ENCODE assay signal across 22 cellular contexts in the genomic region with DNA sequence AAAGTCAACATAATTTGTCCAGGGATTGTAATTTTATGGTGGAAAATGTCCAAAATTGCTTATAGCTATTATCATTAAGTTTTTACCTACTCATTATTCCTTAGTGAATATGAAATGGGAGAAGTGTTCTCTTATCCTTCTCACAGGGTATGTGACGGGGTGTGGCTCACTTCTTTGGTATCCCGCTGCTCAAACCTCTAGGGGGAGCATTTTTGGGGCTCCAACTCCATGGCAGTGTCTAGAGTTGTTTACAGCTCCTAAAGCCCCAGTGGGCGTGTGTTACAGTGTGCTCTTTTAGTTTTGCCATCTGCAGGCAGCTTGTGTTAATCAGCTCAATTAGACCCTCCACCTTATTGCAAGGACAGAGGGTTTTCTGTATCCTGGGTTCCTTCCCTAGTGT.
DNase-seq lines count a peak whose midpoint lies in the region; ATAC-seq and TF ChIP-seq lines count a peak whose summit lies in the region.
"Had no signal": no experiment of that assay in that cellular context is flagged by ENCODE, and none has a peak within 500 bp of the region (broad histone marks: within the 10 kb centered on the region; RNA-seq: fewer than 3 reads in every experiment).

No MANE protein-coding gene starts in this region.

- no peak overlapping the region for H2BK5ac ChIP-seq in mesendoderm (ENCODE audit: low read length)

- H3K36me3 ChIP-seq in brain microvascular endothelial cell (replicated peaks) (no peaks in the 10 kb centered on the region), mesendoderm (ENCODE audit: control insufficient read depth, insufficient read depth, low read length) (no peaks in the 10 kb centered on the region)
- H3K36me3 ChIP-seq: vagina had no signal

- H4K8ac ChIP-seq in mesendoderm (ENCODE audit: low read depth, low read length), result no peak overlapping the region

- H4K5ac ChIP-seq in mesendoderm (ENCODE audit: low read length), result no peak overlapping the region

- H3K4me1 ChIP-seq in mesendoderm (ENCODE audit: control insufficient read depth, low read depth, low read length), result no peaks in the 10 kb centered on the region
- H3K4me1 ChIP-seq: vagina had no signal

- H3K4me1 Mint-ChIP-seq in mesothelial cell of epicardium, result no peaks in the 10 kb centered on the region
- H3K4me1 Mint-ChIP-seq: activated naive CD4-positive, alpha-beta T cell treated with anti-CD3 and anti-CD28 coated beads, Interleukin-2, amount 50 U/mL, for 24 hours; T-cell had no signal

- TF ChIP-seq CTCF in GM12873 (IDR thresholded peaks at IDR 0.05; ENCODE audit: insufficient read depth, low read depth, low read length, missing control alignments), result peak; percentile 10
- peak; percentile 44 for TF ChIP-seq CTCF in brain microvascular endothelial cell (IDR thresholded peaks at IDR 0.05; ENCODE audit: low read depth, low read length, missing control alignments)
- no peak for TF ChIP-seq CTCF in mesothelial cell of epicardium (IDR thresholded peaks at IDR 0.05; ENCODE audit: unreplicated experiment)

- peak overlapping the region; percentile 35 for H3K27ac ChIP-seq in brain microvascular endothelial cell
- H3K27ac ChIP-seq in mesendoderm (ENCODE audit: low read depth, low read length), result no peak overlapping the region
- H3K27ac ChIP-seq: vagina had no signal

- no peaks in the 10 kb centered on the region for H3K79me2 ChIP-seq in mesendoderm (ENCODE audit: control insufficient read depth, insufficient read depth, low read length)

- no peaks in the 10 kb centered on the region for H3K79me1 ChIP-seq in mesendoderm (ENCODE audit: low read length)

- peaks cover 75% of the 10 kb centered on the region for H3K9me3 Mint-ChIP-seq in mesothelial cell of epicardium

- no peaks in the 10 kb centered on the region for H3K27me3 Mint-ChIP-seq in mesothelial cell of epicardium (ENCODE audit: low read depth)
- H3K27me3 Mint-ChIP-seq: activated CD8-positive, alpha-beta T cell treated with anti-CD3 and anti-CD28 coated beads for 36 hours; activated naive CD4-positive, alpha-beta T cell treated with anti-CD3 and anti-CD28 coated beads, Interleukin-2, amount 50 U/mL, for 24 hours; T-cell had no signal

- H3K18ac ChIP-seq in mesendoderm (ENCODE audit: low read length), result no peak overlapping the region

- H3K23ac ChIP-seq in mesendoderm (ENCODE audit: low read length), result no peak overlapping the region

- H2AK5ac ChIP-seq in mesendoderm (ENCODE audit: low read length), result no peak overlapping the region

- ATAC-seq in GM18867 (IDR thresholded peaks at IDR 0.05; ENCODE audit: unreplicated experiment), result no peak
- ATAC-seq: activated CD8-positive, alpha-beta T cell treated with anti-CD3 and anti-CD28 coated beads for 36 hours; activated T-cell treated with anti-CD3 and anti-CD28 coated beads, Interleukin-2, amount 50 U/mL, for 4 hours; GM12878; T-cell had no signal

- DNase-seq in NAMALWA (ENCODE audit: low spot score) (peak; percentile 68), brain microvascular endothelial cell (peak; percentile 49), mesendoderm (peak; percentile 30), mesothelial cell of epicardium (ENCODE audit: low spot score in 2 of 2, unreplicated experiment in 2 of 2) (no peak), DMS114 treated with DMSO at 0.1 percent for 48 hours (lab: John Stamatoyannopoulos, UW; ENCODE audit: unreplicated experiment) (no peak), DMS79 treated with DMSO at 0.1 percent for 48 hours (lab: John Stamatoyannopoulos, UW) (no peak)
- DNase-seq: activated CD8-positive, alpha-beta T cell treated with anti-CD3 and anti-CD28 coated beads for 36 hours; activated T-cell treated with anti-CD3 and anti-CD28 coated beads, Interleukin-2, amount 50 U/mL, for 4 hours; COR-L47; GDM1; NCI-H187; NCI-H446 treated with DMSO at 0.1 percent for 48 hours; posterior cingulate gyrus; stimulated activated CD4-positive, alpha-beta T cell treated with anti-CD3 and anti-CD28 coated beads, Interleukin-4, amount 100 ng/mL, for 4 hours; substantia nigra; T-cell had no signal

- no peak overlapping the region for H3K56ac ChIP-seq in mesendoderm (ENCODE audit: low read length)

- no CpG with 5 or more reads among the region's 3 CpGs for WGBS in mesendoderm (ENCODE audit: extremely low coverage, insufficient coverage, low lambda C conversion rate)

- H3K4me2 ChIP-seq in mesendoderm (ENCODE audit: low read length), result no peak overlapping the region
- H3K4me2 ChIP-seq: smooth muscle cell had no signal

- peaks cover 47% of the 10 kb centered on the region for H3K36me3 Mint-ChIP-seq in mesothelial cell of epicardium

- no peak overlapping the region for H3K27ac Mint-ChIP-seq in mesothelial cell of epicardium
- H3K27ac Mint-ChIP-seq: activated CD8-positive, alpha-beta T cell treated with anti-CD3 and anti-CD28 coated beads for 36 hours; activated naive CD4-positive, alpha-beta T cell treated with anti-CD3 and anti-CD28 coated beads, Interleukin-2, amount 50 U/mL, for 24 hours; T-cell had no signal

- no peak overlapping the region for H3K4me3 ChIP-seq in brain microvascular endothelial cell (ENCODE audit: low read depth, low read length)
- no peak overlapping the region for H3K4me3 ChIP-seq in mesendoderm (ENCODE audit: low read length)
- H3K4me3 ChIP-seq: GM12878, smooth muscle cell, vagina had no signal

- in situ Hi-C loops in brain microvascular endothelial cell (cut with HindIII; ENCODE audit: low pct_ligation_motif_present, low sequenced_read_pairs), result no loop called here

- H3K9ac ChIP-seq in mesendoderm (ENCODE audit: low read length), result no peak overlapping the region

- H3K27me3 ChIP-seq in brain microvascular endothelial cell (replicated peaks) (no peaks in the 10 kb centered on the region), mesendoderm (ENCODE audit: insufficient read depth, low read length, poor library complexity) (no peaks in the 10 kb centered on the region)
- H3K27me3 ChIP-seq: vagina had no signal

- H3K4me3 Mint-ChIP-seq in mesothelial cell of epicardium, result no peak overlapping the region
- H3K4me3 Mint-ChIP-seq: activated CD8-positive, alpha-beta T cell treated with anti-CD3 and anti-CD28 coated beads for 36 hours; activated naive CD4-positive, alpha-beta T cell treated with anti-CD3 and anti-CD28 coated beads, Interleukin-2, amount 50 U/mL, for 24 hours; activated T-cell treated with anti-CD3 and anti-CD28 coated beads, Interleukin-2, amount 50 U/mL, for 4 hours; T-cell had no signal

- no peak overlapping the region for H2BK120ac ChIP-seq in mesendoderm (ENCODE audit: low read depth, low read length)

- H3K4ac ChIP-seq in mesendoderm (ENCODE audit: low read depth, low read length), result no peak overlapping the region

- H2BK15ac ChIP-seq in mesendoderm (replicated peaks; ENCODE audit: low read depth), result no peak overlapping the region

Comparison
In these comparisons a context has a peak if more than half of its experiments do, and no peak if none do; other contexts are left out.
1. DNase-seq: peak in NAMALWA (single experiment), brain microvascular endothelial cell (single experiment) and mesendoderm (single experiment); none in mesothelial cell of epicardium (0 of 2), DMS114 treated with DMSO at 0.1 percent for 48 hours (single experiment) and DMS79 treated with DMSO at 0.1 percent for 48 hours (single experiment).